Comparison of ENCODE assay signal across 23 cellular contexts in genomic region chr15:92586383-92586910, GRCh38.
DNase-seq lines count a peak whose midpoint lies in the region; ATAC-seq, FAIRE-seq and TF ChIP-seq lines count a peak whose summit lies in the region.
"Had no signal": no experiment of that assay in that cellular context is flagged by ENCODE, and none has a peak within 500 bp of the region (broad histone marks: within the 10 kb centered on the region; RNA-seq: fewer than 3 reads in every experiment).

No MANE protein-coding gene starts in this region.

- no peaks in the 10 kb centered on the region for H4K20me1 ChIP-seq in mammary epithelial cell (ENCODE audit: insufficient read depth, low read length)
- H4K20me1 ChIP-seq: BLaER1 had no signal

- CTCF ChIA-PET in HEK293 (lab: Yijun Ruan, JAX) = no interaction called here
- CTCF ChIA-PET in mammary epithelial cell (lab: Charles Lee; ENCODE audit: low non-redundant PET) = no interaction called here

- H3K4me1 ChIP-seq in HEK293 (ENCODE audit: control insufficient read depth, insufficient read depth, low read length) = no peaks in the 10 kb centered on the region
- no peaks in the 10 kb centered on the region for H3K4me1 ChIP-seq in RWPE2 (ENCODE audit: insufficient read depth, poor library complexity, severe bottlenecking)
- no peaks in the 10 kb centered on the region for H3K4me1 ChIP-seq in mammary epithelial cell (ENCODE audit: insufficient read depth, low read length)
- H3K4me1 ChIP-seq: BLaER1 had no signal

- no peak overlapping the region for H3K9ac ChIP-seq in mammary epithelial cell (ENCODE audit: insufficient read depth, low read length)
- H3K9ac ChIP-seq: BLaER1 had no signal

- no TSS peak for BruUV-seq in mammary epithelial cell (replicated peaks; lab: Mats Ljungman, UMichigan)

- no peaks in the 10 kb centered on the region for H3K9me3 ChIP-seq in HEK293 (ENCODE audit: control insufficient read depth, insufficient read depth, low read depth, low read length)
- H3K9me3 ChIP-seq in RWPE2 (ENCODE audit: severe bottlenecking) = no peaks in the 10 kb centered on the region
- H3K9me3 ChIP-seq in mammary epithelial cell (replicated peaks; ENCODE audit: insufficient read depth, low read length) = no peaks in the 10 kb centered on the region
- H3K9me3 ChIP-seq: BLaER1 had no signal

- H3K27ac ChIP-seq in HEK293 (ENCODE audit: extremely low read depth, low read depth, low read length) (no peak overlapping the region), RWPE2 (ENCODE audit: poor library complexity, severe bottlenecking) (no peak overlapping the region), mammary epithelial cell (ENCODE audit: insufficient read depth, low read depth, low read length) (no peak overlapping the region)
- H3K27ac ChIP-seq: BLaER1 had no signal

- H3K4me2 ChIP-seq in mammary epithelial cell (ENCODE audit: insufficient read depth, low read depth, low read length) = no peak overlapping the region
- H3K4me2 ChIP-seq: BLaER1 had no signal

- WGBS in mammary epithelial cell (ENCODE audit: low coverage, missing lambda C conversion rate) = 72% methylated on average over 6 of the region's 6 CpGs

- no peak overlapping the region for H2AFZ ChIP-seq in mammary epithelial cell (ENCODE audit: low read depth, low read length)

- FAIRE-seq in bronchial epithelial cell (lab: Jason Lieb, UNC) = peak; percentile 7
- FAIRE-seq: GM12891, GM19239 had no signal

- in situ Hi-C loops in mammary epithelial cell (cut with MboI; ENCODE audit: low sequenced_read_pairs in 2 of 2) = no loop called here

- TF ChIP-seq CTCF in HEK293 (tag by site-specific recombination; IDR thresholded peaks at IDR 0.05) (no peak), RWPE2 (IDR thresholded peaks at IDR 0.05; ENCODE audit: poor library complexity, severe bottlenecking) (no peak), bronchial epithelial cell (IDR thresholded peaks at IDR 0.05; ENCODE audit: insufficient read depth, low read length, severe bottlenecking) (no peak), mammary epithelial cell (conservative IDR thresholded peaks at IDR 0.05 in 1 of 2, IDR thresholded peaks at IDR 0.05 in 1 of 2; ENCODE audit: extremely low read depth in 1 of 2, insufficient read depth in 1 of 2, low read depth in 1 of 2, low read length in 2 of 2) (no peak)

- H3K36me3 ChIP-seq in HEK293 (ENCODE audit: control insufficient read depth in 2 of 2, insufficient read depth in 1 of 2, low read length in 2 of 2) = no peaks in the 10 kb centered on the region
- no peaks in the 10 kb centered on the region for H3K36me3 ChIP-seq in RWPE2 (ENCODE audit: low read depth)
- no peaks in the 10 kb centered on the region for H3K36me3 ChIP-seq in bronchial epithelial cell (ENCODE audit: control insufficient read depth, insufficient read depth, low read length)
- no peaks in the 10 kb centered on the region for H3K36me3 ChIP-seq in mammary epithelial cell (ENCODE audit: insufficient read depth, low read length)
- H3K36me3 ChIP-seq: BLaER1 had no signal

- H3K4me3 ChIP-seq in HEK293 (ENCODE audit: low read depth, low read length) (no peak overlapping the region), RWPE2 (ENCODE audit: severe bottlenecking) (no peak overlapping the region), bronchial epithelial cell (ENCODE audit: low read depth, low read length) (no peak overlapping the region), mammary epithelial cell (replicated peaks in 1 of 3; ENCODE audit: insufficient read depth in 1 of 3, low read depth in 2 of 3, low read length in 3 of 3) (no peak overlapping the region)
- H3K4me3 ChIP-seq: BLaER1 had no signal

- H3K27me3 ChIP-seq in RWPE2 (ENCODE audit: insufficient read depth, poor library complexity, severe bottlenecking) = peaks cover 2% of the 10 kb centered on the region
- no peaks in the 10 kb centered on the region for H3K27me3 ChIP-seq in bronchial epithelial cell (ENCODE audit: control insufficient read depth, insufficient read depth, low read length)
- peaks cover 2% of the 10 kb centered on the region for H3K27me3 ChIP-seq in mammary epithelial cell (ENCODE audit: insufficient read depth, low read length)
- H3K27me3 ChIP-seq: BLaER1 had no signal

- dilution Hi-C loops in mammary epithelial cell (cut with HindIII; ENCODE audit: low sequenced_read_pairs) = no loop called here

- DNase-seq in RWPE2 (ENCODE audit: low spot score) = peak; percentile 46
- DNase-seq in bronchial epithelial cell (ENCODE audit: low read depth) = no peak
- DNase-seq in retina = peak; percentile 26
- no peak for DNase-seq in NCI-H2107 (lab: John Stamatoyannopoulos, UW)
- no peak for DNase-seq in iPS-NIHi7 (ENCODE audit: extremely low spot score)
- DNase-seq in effector CD8-positive, alpha-beta T cell (lab: John Stamatoyannopoulos, UW) = no peak
- DNase-seq in mammary epithelial cell = no peak
- DNase-seq: ACHN; CD8-positive, alpha-beta T cell; DND-41; H9; KG1; NCI-H1092 treated with DMSO at 0.1 percent for 48 hours; NCI-H1436 treated with DMSO at 0.1 percent for 48 hours; NCI-H1930; NCI-H2227 treated with DMSO at 0.1 percent for 48 hours; NCI-H510A treated with DMSO at 0.1 percent for 48 hours; NCI-H748 treated with DMSO at 0.1 percent for 48 hours; Right ventricle myocardium superior had no signal

- intact Hi-C loops in mammary epithelial cell (cut with micrococcal nuclease) = no loop called here

- H3K79me2 ChIP-seq in mammary epithelial cell (ENCODE audit: insufficient read depth, low read length) = no peaks in the 10 kb centered on the region

- POLR2A ChIA-PET in HEK293 (lab: Yijun Ruan, JAX) = no interaction called here

- no peak for ATAC-seq in RWPE2 (ENCODE audit: low read depth)
- ATAC-seq: CD8-positive, alpha-beta T cell had no signal

TF ChIP-seq in HEK293, 187 proteins besides CTCF, POLR2A, EP300 and RAD21:
- TF ChIP-seq ZNF223 (tag by site-specific recombination; IDR thresholded peaks at IDR 0.05) = no peak
- TF ChIP-seq, protein P1, sequence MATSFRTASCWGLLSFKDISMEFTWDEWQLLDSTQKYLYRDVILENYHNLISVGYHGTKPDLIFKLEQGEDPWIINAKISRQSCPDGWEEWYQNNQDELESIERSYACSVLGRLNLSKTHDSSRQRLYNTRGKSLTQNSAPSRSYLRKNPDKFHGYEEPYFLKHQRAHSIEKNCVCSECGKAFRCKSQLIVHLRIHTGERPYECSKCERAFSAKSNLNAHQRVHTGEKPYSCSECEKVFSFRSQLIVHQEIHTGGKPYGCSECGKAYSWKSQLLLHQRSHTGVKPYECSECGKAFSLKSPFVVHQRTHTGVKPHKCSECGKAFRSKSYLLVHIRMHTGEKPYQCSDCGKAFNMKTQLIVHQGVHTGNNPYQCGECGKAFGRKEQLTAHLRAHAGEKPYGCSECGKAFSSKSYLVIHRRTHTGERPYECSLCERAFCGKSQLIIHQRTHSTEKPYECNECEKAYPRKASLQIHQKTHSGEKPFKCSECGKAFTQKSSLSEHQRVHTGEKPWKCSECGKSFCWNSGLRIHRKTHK (tag by site-specific recombination; IDR thresholded peaks at IDR 0.05) = no peak
- TF ChIP-seq ZBTB21 (tag by site-specific recombination; IDR thresholded peaks at IDR 0.05) = no peak
- no peak for TF ChIP-seq ZNF549 (tag by site-specific recombination; IDR thresholded peaks at IDR 0.05)
- peak; percentile 91 for TF ChIP-seq ZIC2 (tag by site-specific recombination; IDR thresholded peaks at IDR 0.05)
- no peak for TF ChIP-seq ZNF10 (tag by site-specific recombination; IDR thresholded peaks at IDR 0.05)
- TF ChIP-seq ZNF561 (tag by site-specific recombination; IDR thresholded peaks at IDR 0.05; ENCODE audit: borderline replicate concordance) = no peak
- no peak for TF ChIP-seq ZNF23 (tag by site-specific recombination; IDR thresholded peaks at IDR 0.05; ENCODE audit: borderline replicate concordance)

Comparison
In these comparisons a context has a peak if more than half of its experiments do, and no peak if none do; other contexts are left out.
1. DNase-seq: peak in RWPE2 (single experiment) and retina (single experiment); none in bronchial epithelial cell (single experiment), NCI-H2107 (single experiment), iPS-NIHi7 (single experiment), effector CD8-positive, alpha-beta T cell (single experiment) and mammary epithelial cell (single experiment).